In genomic region chr5:106269252-106269843, GRCh38 we compare ENCODE assay signal across 9 cellular contexts.
DNase-seq lines count a peak whose midpoint lies in the region; ATAC-seq, FAIRE-seq and TF ChIP-seq lines count a peak whose summit lies in the region.
"Had no signal": no experiment of that assay in that cellular context is flagged by ENCODE, and none has a peak within 500 bp of the region (broad histone marks: within the 10 kb centered on the region; RNA-seq: fewer than 3 reads in every experiment).

No MANE protein-coding gene starts in this region.

- no peak overlapping the region for H3K4me3 ChIP-seq in IMR-90 (ENCODE audit: insufficient read depth, low read depth, low read length)
- no peak overlapping the region for H3K4me3 ChIP-seq in astrocyte of the spinal cord (ENCODE audit: low read depth, low read length)
- no peak overlapping the region for H3K4me3 ChIP-seq in HepG2 (replicated peaks in 1 of 3; ENCODE audit: insufficient read depth in 1 of 3, low read depth in 2 of 3, low read length in 3 of 3)
- no peak overlapping the region for H3K4me3 ChIP-seq in lower leg skin (ENCODE audit: low read depth, poor library complexity, severe bottlenecking)

- TF ChIP-seq EP300 in HepG2 (IDR thresholded peaks at IDR 0.05; ENCODE audit: low read depth in 2 of 2, low read length in 2 of 2) (no peak), HepG2 (CRISPR knock-in tag; IDR thresholded peaks at IDR 0.05; ENCODE audit: borderline replicate concordance) (no peak)

- H3K27me3 ChIP-seq in IMR-90 (ENCODE audit: control insufficient read depth, insufficient read depth, low read length) (no peaks in the 10 kb centered on the region), HepG2 (ENCODE audit: control insufficient read depth in 1 of 2, insufficient read depth in 2 of 2, low read length in 2 of 2) (no peaks in the 10 kb centered on the region)

- H3K14ac ChIP-seq in IMR-90 (replicated peaks; ENCODE audit: low read depth, low read length): no peak overlapping the region

- no peak overlapping the region for H4K91ac ChIP-seq in IMR-90 (ENCODE audit: insufficient read depth, low read depth, low read length)

- no peaks in the 10 kb centered on the region for H3K36me3 ChIP-seq in IMR-90 (ENCODE audit: control insufficient read depth, insufficient read depth, low read length)
- no peaks in the 10 kb centered on the region for H3K36me3 ChIP-seq in HepG2 (replicated peaks in 1 of 2; ENCODE audit: control insufficient read depth in 1 of 2, insufficient read depth in 2 of 2, low read length in 2 of 2)

- no peak overlapping the region for H2BK20ac ChIP-seq in IMR-90 (ENCODE audit: low read depth, low read length)

- dilution Hi-C loops in IMR-90 (cut with HindIII; ENCODE audit: low sequenced_read_pairs, unreplicated experiment): no loop called here

- H3K23ac ChIP-seq in IMR-90 (ENCODE audit: low read depth, low read length): no peak overlapping the region

- no peak for FAIRE-seq in HepG2 (lab: Jason Lieb, UNC)
- no peak for FAIRE-seq in frontal cortex (lab: Jason Lieb, UNC)

- no peak overlapping the region for H2BK5ac ChIP-seq in IMR-90 (ENCODE audit: low read depth, low read length, poor library complexity, severe bottlenecking)

- H2BK120ac ChIP-seq in IMR-90 (ENCODE audit: low read depth, low read length): no peak overlapping the region

- no peak overlapping the region for H2BK15ac ChIP-seq in IMR-90 (ENCODE audit: low read depth, low read length)

- no peaks in the 10 kb centered on the region for H4K20me1 ChIP-seq in IMR-90 (ENCODE audit: insufficient read depth, low read length)
- H4K20me1 ChIP-seq in HepG2 (ENCODE audit: insufficient read depth, low read length): no peaks in the 10 kb centered on the region

- peak; percentile 17 for DNase-seq in D341Med (ENCODE audit: low spot score)
- peak; percentile 57 for DNase-seq in IMR-90
- DNase-seq in astrocyte of the spinal cord (ENCODE audit: low read depth, low spot score): peak; percentile 57
- peak; percentile 1 for DNase-seq in HepG2 (ENCODE audit: low spot score)
- no peak for DNase-seq in lower leg skin (ENCODE audit: low spot score in 2 of 2)
- DNase-seq in frontal cortex (ENCODE audit: low spot score in 2 of 2): no peak
- DNase-seq in DMS79 treated with DMSO at 0.1 percent for 48 hours (lab: John Stamatoyannopoulos, UW): no peak
- DNase-seq in activated CD4-positive, alpha-beta T cell treated with anti-CD3 and anti-CD28 coated beads, Interleukin-2, amount 50 U/mL, for 1 hour: no peak
- DNase-seq: activated CD8-positive, alpha-beta T cell treated with anti-CD3 and anti-CD28 coated beads, Interleukin-2, amount 10 ng/mL, durations not matched to agents 7 days and 5 days had no signal

- no peaks in the 10 kb centered on the region for H3K4me1 ChIP-seq in IMR-90 (ENCODE audit: control insufficient read depth, insufficient read depth, low read length)
- H3K4me1 ChIP-seq in HepG2 (ENCODE audit: insufficient read depth, low read length): no peaks in the 10 kb centered on the region

- H2AK9ac ChIP-seq in IMR-90 (replicated peaks; ENCODE audit: low read depth, low read length, poor library complexity): no peak overlapping the region

- TF ChIP-seq RAD21 in IMR-90 (IDR thresholded peaks at IDR 0.05; ENCODE audit: low read length): peak; percentile 73
- no peak for TF ChIP-seq RAD21 in HepG2 (CRISPR knock-in tag; IDR thresholded peaks at IDR 0.05)

- WGBS in IMR-90 (ENCODE audit: extremely low coverage in 2 of 2, insufficient read length in 1 of 2), 2 experiments: no CpG with 5 or more reads among the region's 2 CpGs
- WGBS in HepG2 (ENCODE audit: low lambda C conversion rate): 0% methylated on average over 2 of the region's 2 CpGs
- WGBS in lower leg skin, 2 donors: 53 to 58% methylated on average over 2 of the region's 2 CpGs

- no peak overlapping the region for H3K18ac ChIP-seq in IMR-90 (ENCODE audit: low read depth, low read length)

- H4K8ac ChIP-seq in IMR-90 (ENCODE audit: low read depth in 2 of 2, low read length in 2 of 2): no peak overlapping the region

- H2AFZ ChIP-seq in IMR-90 (replicated peaks; ENCODE audit: low read length, poor library complexity) (no peak overlapping the region), HepG2 (ENCODE audit: low read length) (no peak overlapping the region)

- no peak overlapping the region for H2AK5ac ChIP-seq in IMR-90 (ENCODE audit: low read depth, low read length)

- in situ Hi-C loops in IMR-90 (cut with MboI; ENCODE audit: low sequenced_read_pairs): loop anchor here (10.0 kb wide), 1 partner anchor 1405 kb away; the partner anchor contains the start of gene EFNA5
- in situ Hi-C loops in astrocyte of the spinal cord (cut with HindIII; ENCODE audit: low sequenced_read_pairs): no loop called here
- in situ Hi-C loops in HepG2 (cut with HindIII; ENCODE audit: extremely low pct_ligation_motif_present, low pct_unique_long_range_greater_than_20kb): no loop called here

- H3K27ac ChIP-seq in IMR-90 (ENCODE audit: insufficient read depth, low read length) (no peak overlapping the region), HepG2 (ENCODE audit: extremely low read length, insufficient read depth, low read length) (no peak overlapping the region)

- H3K4ac ChIP-seq in IMR-90 (ENCODE audit: low read depth, low read length): no peak overlapping the region

- POLR2A ChIA-PET in IMR-90 (lab: Charles Lee; ENCODE audit: unreplicated experiment): no interaction called here
- POLR2A ChIA-PET in HepG2 (lab: Yijun Ruan, JAX): no interaction called here

- H3K9me3 ChIP-seq in IMR-90 (ENCODE audit: control insufficient read depth, insufficient read depth, low read length): peaks cover 2% of the 10 kb centered on the region
- H3K9me3 ChIP-seq in HepG2 (ENCODE audit: low read length): no peaks in the 10 kb centered on the region

- no peaks in the 10 kb centered on the region for H3K79me2 ChIP-seq in HepG2 (ENCODE audit: insufficient read depth, low read length)

- TF ChIP-seq POLR2A in IMR-90 (IDR thresholded peaks at IDR 0.05; ENCODE audit: low read depth, low read length) (no peak), HepG2 (IDR thresholded peaks at IDR 0.05; ENCODE audit: insufficient read depth in 1 of 2, low read depth in 2 of 2, low read length in 2 of 2) (no peak), lower leg skin (IDR thresholded peaks at IDR 0.05) (no peak)

- CTCF ChIA-PET in IMR-90 (lab: Yijun Ruan, JAX): interaction anchor here (0.6 to 1.7 kb wide), 14 partner anchors 9 to 1605 kb away, joined by 3 to 15 read pairs (median 4); no protein-coding TSS in a partner anchor
- CTCF ChIA-PET in HepG2 (lab: Yijun Ruan, JAX; ENCODE audit: low intra/inter-chr PET ratio, low total read pairs): interaction anchor here (1.1 kb wide), 1 partner anchor 606 kb away, joined by 3 read pairs; no protein-coding TSS in a partner anchor

- intact Hi-C loops in IMR-90 (cut with micrococcal nuclease) (loop anchor here (1.0 to 5.0 kb wide), 3 partner anchors 608 to 1404 kb away; no protein-coding TSS in a partner anchor), HepG2 (cut with micrococcal nuclease; ENCODE audit: unreplicated experiment) (loop anchor here (1.0 to 5.0 kb wide), 2 partner anchors 607 to 1403 kb away; partner anchors contain the start of gene EFNA5), lower leg skin (cut with DNase I; ENCODE audit: low total_unique reads) (no loop called here)

- peak; percentile 69 for ATAC-seq in IMR-90 (ENCODE audit: low read depth)
- ATAC-seq in HepG2: peak; percentile 61; the same call in 2 of the 3 replicates
- ATAC-seq: activated CD8-positive, alpha-beta T cell treated with anti-CD3 and anti-CD28 coated beads, Interleukin-2, amount 10 ng/mL, durations not matched to agents 7 days and 5 days had no signal

- TF ChIP-seq CTCF in IMR-90 (conservative IDR thresholded peaks at IDR 0.05; ENCODE audit: low read depth, low read length) (peak; percentile 71), astrocyte of the spinal cord (IDR thresholded peaks at IDR 0.05; ENCODE audit: low read depth, low read length) (peak; percentile 67), HepG2 (CRISPR knock-in tag; IDR thresholded peaks at IDR 0.05) (peak; percentile 32), lower leg skin (IDR thresholded peaks at IDR 0.05) (no peak)

- no peak overlapping the region for H4K5ac ChIP-seq in IMR-90 (ENCODE audit: low read depth, low read length)

- no peaks in the 10 kb centered on the region for H3K79me1 ChIP-seq in IMR-90 (ENCODE audit: low read depth in 1 of 2, low read length in 2 of 2)

- H3K56ac ChIP-seq in IMR-90 (ENCODE audit: extremely low read depth, insufficient read depth, low read length): no peak overlapping the region

- BruUV-seq in IMR-90 (replicated peaks; lab: Mats Ljungman, UMichigan) (no TSS peak), HepG2 (replicated peaks; lab: Mats Ljungman, UMichigan) (no TSS peak)

- H3K9me1 ChIP-seq in IMR-90 (ENCODE audit: insufficient read depth, low read length): no peaks in the 10 kb centered on the region

- H3K9ac ChIP-seq in IMR-90 (ENCODE audit: low read depth, low read length) (no peak overlapping the region), HepG2 (ENCODE audit: insufficient read depth, low read depth, low read length) (no peak overlapping the region)

- H3K4me2 ChIP-seq in IMR-90 (ENCODE audit: low read depth, low read length) (no peak overlapping the region), HepG2 (ENCODE audit: low read depth, low read length) (no peak overlapping the region)

TF ChIP-seq in IMR-90, 13 proteins besides CTCF, POLR2A, EP300 and RAD21:
- TF ChIP-seq NFE2L2 (IDR thresholded peaks at IDR 0.05; ENCODE audit: low read depth, low read length): no peak
- TF ChIP-seq SMC3 (IDR thresholded peaks at IDR 0.05; ENCODE audit: low read depth, low read length): peak; percentile 76

TF ChIP-seq in HepG2, 621 proteins besides CTCF, POLR2A, EP300 and RAD21:
- TF ChIP-seq STAG1 (CRISPR knock-in tag; IDR thresholded peaks at IDR 0.05) (peak; percentile 23; the same call in 1 of the 2 replicates), FOSL2 (CRISPR knock-in tag; IDR thresholded peaks at IDR 0.05) (no peak)

Comparison
In these comparisons a context has a peak if more than half of its experiments do, and no peak if none do; other contexts are left out.
1. DNase-seq: peak in D341Med (single experiment), IMR-90 (single experiment), astrocyte of the spinal cord (single experiment) and HepG2 (single experiment); none in lower leg skin (0 of 2), frontal cortex (0 of 2), DMS79 treated with DMSO at 0.1 percent for 48 hours (single experiment) and activated CD4-positive, alpha-beta T cell treated with anti-CD3 and anti-CD28 coated beads, Interleukin-2, amount 50 U/mL, for 1 hour (single experiment).
2. CTCF ChIP-seq: peak in IMR-90 (single experiment), astrocyte of the spinal cord (single experiment) and HepG2 (single experiment); none in lower leg skin (0 of 3).